ENCODE assay signal across 15 cellular contexts in the genomic region with DNA sequence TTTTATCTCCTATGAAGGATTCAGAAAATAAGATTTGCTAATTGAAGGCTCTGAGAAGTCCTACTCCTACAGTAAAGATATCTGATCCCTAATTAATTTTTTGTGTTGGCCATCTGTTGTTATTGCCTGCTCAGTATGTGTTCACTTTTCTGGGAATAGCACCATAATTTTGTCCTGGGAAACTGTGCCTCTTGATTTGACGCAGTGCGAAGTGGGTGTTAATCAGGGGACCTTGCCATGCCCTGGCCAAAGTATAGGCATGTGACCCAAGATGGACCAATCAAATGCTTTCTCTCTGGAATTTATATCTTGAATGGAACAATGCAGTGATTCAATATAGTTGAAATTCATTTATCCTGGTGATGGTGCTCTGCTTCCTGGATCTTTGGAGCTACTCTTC. TPM values are rescaled to one million over a fixed set of nuclear protein-coding genes. Genes with fewer than 3 reads are reported as not detected.
DNase-seq lines count a peak whose midpoint lies in the region; ATAC-seq and TF ChIP-seq lines count a peak whose summit lies in the region.
"Had no signal": no experiment of that assay in that cellular context is flagged by ENCODE, and none has a peak within 500 bp of the region (broad histone marks: within the 10 kb centered on the region; RNA-seq: fewer than 3 reads in every experiment).

No MANE protein-coding gene starts in this region.

- H3K36me3 Mint-ChIP-seq in naive thymus-derived CD8-positive, alpha-beta T cell: no peaks in the 10 kb centered on the region
- H3K36me3 Mint-ChIP-seq: CD4-positive, alpha-beta memory T cell had no signal

- H3K27ac Mint-ChIP-seq in naive thymus-derived CD8-positive, alpha-beta T cell: no peak overlapping the region
- H3K27ac Mint-ChIP-seq: CD4-positive, alpha-beta memory T cell had no signal

- no peak overlapping the region for H3K4me3 Mint-ChIP-seq in naive thymus-derived CD8-positive, alpha-beta T cell
- H3K4me3 Mint-ChIP-seq: CD4-positive, alpha-beta memory T cell had no signal

- H3K27me3 ChIP-seq in MG63: no peaks in the 10 kb centered on the region
- H3K27me3 ChIP-seq: BE2C had no signal

- peaks cover 0 to 2% (median 0%) of the 10 kb centered on the region in 4 donors for H3K4me1 Mint-ChIP-seq in naive thymus-derived CD8-positive, alpha-beta T cell
- H3K4me1 Mint-ChIP-seq: CD4-positive, alpha-beta memory T cell had no signal

- no peaks in the 10 kb centered on the region for H3K36me3 ChIP-seq in MG63
- H3K36me3 ChIP-seq: BE2C had no signal

- DNase-seq in NCI-H2171 treated with DMSO at 0.1 percent for 48 hours (lab: John Stamatoyannopoulos, UW): peak; percentile 97
- peak; percentile 66 for DNase-seq in NCI-H69 (lab: John Stamatoyannopoulos, UW)
- peak; percentile 50 for DNase-seq in cerebellum (ENCODE audit: low spot score)
- no peak for DNase-seq in MG63
- no peak for DNase-seq in COLO829 (ENCODE audit: low spot score)
- DNase-seq in naive thymus-derived CD8-positive, alpha-beta T cell: no peak
- DNase-seq: BE2C; CD4-positive, alpha-beta memory T cell; COR-L47; DMS53; GM23248 had no signal

- TF ChIP-seq RAD21 in Ishikawa (IDR thresholded peaks at IDR 0.05; ENCODE audit: low read depth): no peak

- POLR2A ChIA-PET in naive thymus-derived CD8-positive, alpha-beta T cell (lab: Charles Lee): no interaction called here

- TF ChIP-seq EP300 in Ishikawa (IDR thresholded peaks at IDR 0.05; ENCODE audit: borderline replicate concordance): no peak

- no peak overlapping the region for H3K4me3 ChIP-seq in MG63
- H3K4me3 ChIP-seq: A549, GM23248 had no signal

- no peaks in the 10 kb centered on the region for H3K9me3 ChIP-seq in MG63
- H3K9me3 ChIP-seq: A549, BE2C had no signal

- peaks cover 0 to 3% (median 0%) of the 10 kb centered on the region in 9 donors for H3K9me3 Mint-ChIP-seq in naive thymus-derived CD8-positive, alpha-beta T cell
- H3K9me3 Mint-ChIP-seq: CD4-positive, alpha-beta memory T cell had no signal

- no peak for ATAC-seq in naive thymus-derived CD8-positive, alpha-beta T cell
- no peak for ATAC-seq in GM19467 (IDR thresholded peaks at IDR 0.05; ENCODE audit: unreplicated experiment)
- ATAC-seq: A549, HCT116 had no signal

- H3K27me3 Mint-ChIP-seq in naive thymus-derived CD8-positive, alpha-beta T cell: peaks cover 10 to 38% (median 20%) of the 10 kb centered on the region in 5 donors

TF ChIP-seq in Ishikawa, 13 proteins besides CTCF, POLR2A, EP300 and RAD21:
- TF ChIP-seq, protein P1, sequence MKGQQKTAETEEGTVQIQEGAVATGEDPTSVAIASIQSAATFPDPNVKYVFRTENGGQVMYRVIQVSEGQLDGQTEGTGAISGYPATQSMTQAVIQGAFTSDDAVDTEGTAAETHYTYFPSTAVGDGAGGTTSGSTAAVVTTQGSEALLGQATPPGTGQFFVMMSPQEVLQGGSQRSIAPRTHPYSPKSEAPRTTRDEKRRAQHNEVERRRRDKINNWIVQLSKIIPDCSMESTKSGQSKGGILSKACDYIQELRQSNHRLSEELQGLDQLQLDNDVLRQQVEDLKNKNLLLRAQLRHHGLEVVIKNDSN (IDR thresholded peaks at IDR 0.05): peak; percentile 50; the same call in 1 of the 2 replicates
- TF ChIP-seq TEAD4 (IDR thresholded peaks at IDR 0.05) (no peak), YY1 (IDR thresholded peaks at IDR 0.05; ENCODE audit: low read depth) (no peak), EGR1 (IDR thresholded peaks at IDR 0.05) (no peak)

RNA-seq across cellular contexts. Expression of a gene that starts 30.4 kb away (rescaled TPM):
- total RNA-seq in cerebellum: 27.4 TPM
- 224 and 362 TPM in 2 replicates for total RNA-seq in MG63 (2014; rRNA removed; shearing (Covaris generic); ENCODE audit: low replicate concordance)
- not detected for total RNA-seq in naive thymus-derived CD8-positive, alpha-beta T cell
- not detected for polyA plus RNA-seq in naive thymus-derived CD8-positive, alpha-beta T cell
- total RNA-seq: CD4-positive, alpha-beta memory T cell had no signal
- polyA plus RNA-seq: CD4-positive, alpha-beta memory T cell had no signal

Comparison
In these comparisons a context has a peak if more than half of its experiments do, and no peak if none do; other contexts are left out.
1. DNase-seq: peak in NCI-H2171 treated with DMSO at 0.1 percent for 48 hours (single experiment), NCI-H69 (single experiment) and cerebellum (single experiment); none in MG63 (single experiment), COLO829 (single experiment) and naive thymus-derived CD8-positive, alpha-beta T cell (0 of 10).
2. RNA of a gene that starts 30.4 kb away (total RNA-seq): 224 to 362 TPM in MG63 and 27.4 TPM in cerebellum (single experiment); not detected in naive thymus-derived CD8-positive, alpha-beta T cell; every median in the first group is over 10 times any median in the second.